In the genomic region with DNA sequence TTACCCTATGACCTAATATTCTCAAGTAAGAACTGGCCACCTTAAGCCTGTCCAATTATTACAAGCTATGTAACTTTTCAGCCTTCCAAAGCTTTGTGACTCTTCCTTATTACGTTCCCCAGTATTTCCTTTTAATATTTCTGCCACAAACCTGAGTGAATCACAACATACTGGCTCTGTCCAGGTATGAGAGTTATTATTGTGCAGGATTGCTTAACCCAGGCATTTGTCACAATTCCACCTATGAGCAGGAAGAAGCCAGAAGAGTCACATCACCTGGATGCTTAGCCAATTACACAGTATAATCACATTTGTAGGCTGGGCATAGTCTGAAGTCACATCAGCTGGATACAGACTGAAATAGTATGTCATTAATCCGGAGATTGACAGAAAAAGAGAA, we compare ENCODE assay signal across 11 cellular contexts. TPM values are rescaled to one million over a fixed set of nuclear protein-coding genes. Genes with fewer than 3 reads are reported as not detected.
"Had no signal": no experiment of that assay in that cellular context is flagged by ENCODE, and none has a peak within 500 bp of the region (broad histone marks: within the 10 kb centered on the region; RNA-seq: fewer than 3 reads in every experiment).

No MANE protein-coding gene starts in this region.

RNA-seq across cellular contexts. Expression of a gene that starts 8.6 kb away (rescaled TPM):
- total RNA-seq: OCI-LY7, PC-3, PC-9, Peyer's patch, Right ventricle myocardium inferior, Right ventricle myocardium superior, RPMI7951, SJCRH30, SJSA1, SK-MEL-5 had no signal
- polyA plus RNA-seq: SK-N-SH had no signal
